ENCODE assay signal across 8 cellular contexts in the genomic region with DNA sequence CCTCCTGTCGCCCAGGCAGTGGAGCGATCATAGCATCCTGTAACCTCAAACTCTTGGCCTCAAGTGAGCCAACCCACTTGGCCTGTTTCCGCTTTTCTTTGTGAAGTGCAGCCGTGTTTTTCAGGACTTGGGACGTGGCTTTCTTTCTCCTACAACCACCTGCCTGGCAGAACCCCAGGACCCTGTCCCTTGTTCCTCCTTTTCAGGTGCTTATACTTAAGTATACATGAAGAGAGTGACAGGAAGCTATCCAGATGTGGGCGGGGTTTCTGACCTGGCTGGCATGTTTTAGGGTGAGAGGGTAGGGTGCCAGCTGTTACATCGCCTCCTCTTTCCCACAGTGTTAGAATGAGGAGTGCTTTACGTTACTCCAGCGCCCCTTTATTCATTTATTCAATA. TPM values are rescaled to one million over a fixed set of nuclear protein-coding genes. Genes with fewer than 3 reads are reported as not detected.
A peak's percentile ranks its signal among the peaks of the same experiment; 100 is the strongest.
DNase-seq lines count a peak whose midpoint lies in the region; ATAC-seq and TF ChIP-seq lines count a peak whose summit lies in the region.

No MANE protein-coding gene starts in this region.

- peak overlapping the region in 1 of 7 donors; percentile 41 for H3K4me3 Mint-ChIP-seq in CD8-positive, alpha-beta memory T cell

- POLR2A ChIA-PET in CD8-positive, alpha-beta memory T cell (lab: Charles Lee) = interaction anchor here (1.2 kb wide), 1 partner anchor 49 kb away, joined by 7 read pairs; the partner anchor contains the start of genes ZNF10 and ZNF891

- H3K36me3 Mint-ChIP-seq in CD8-positive, alpha-beta memory T cell = peaks cover 30 to 64% (median 58%) of the 10 kb centered on the region in 3 donors

- H3K4me1 ChIP-seq in CD8-positive, alpha-beta memory T cell (ENCODE audit: insufficient read depth, low read length) = peaks cover 18% of the 10 kb centered on the region
- peaks cover 13 to 18% of the 10 kb centered on the region in 2 experiments for H3K4me1 ChIP-seq in neutrophil (ENCODE audit: control insufficient read depth in 1 of 2, insufficient read depth in 1 of 2, low read depth in 1 of 2, low read length in 1 of 2)

- no peak for ATAC-seq in GM18868 (IDR thresholded peaks at IDR 0.05; ENCODE audit: unreplicated experiment)
- no peak for ATAC-seq in HG03354 (IDR thresholded peaks at IDR 0.05; ENCODE audit: poor library complexity, severe bottlenecking, unreplicated experiment)

- CTCF ChIA-PET in CD8-positive, alpha-beta memory T cell (lab: Charles Lee) = interaction anchor here (1.2 to 2.5 kb wide), 2 partner anchors 49 to 100 kb away, joined by 5 to 12 read pairs; partner anchors contain the start of genes ZNF10, ZNF268 and ZNF891

- no peaks in the 10 kb centered on the region for H3K27me3 Mint-ChIP-seq in CD8-positive, alpha-beta memory T cell

- peak overlapping the region; percentile 69 for H3K4me3 ChIP-seq in CD8-positive, alpha-beta memory T cell (ENCODE audit: low read length)
- H3K4me3 ChIP-seq in NB4 (ENCODE audit: low read depth, low read length) (peak overlapping the region; percentile 69), epithelial cell of esophagus (ENCODE audit: low read length) (peak overlapping the region; percentile 88), neutrophil (ENCODE audit: low read depth in 1 of 2, low read length in 1 of 2) (peak overlapping the region; percentile 89 to 98)

- peaks cover 11 to 19% (median 17%) of the 10 kb centered on the region in 3 donors for H3K4me1 Mint-ChIP-seq in CD8-positive, alpha-beta memory T cell

- H3K9me3 ChIP-seq in CD8-positive, alpha-beta memory T cell (ENCODE audit: low read length) = peaks cover 59% of the 10 kb centered on the region
- H3K9me3 ChIP-seq in neutrophil = peaks cover 48% of the 10 kb centered on the region

- TF ChIP-seq CTCF in NB4 (IDR thresholded peaks at IDR 0.05; ENCODE audit: low read depth, low read length) (no peak), epithelial cell of esophagus (IDR thresholded peaks at IDR 0.05; ENCODE audit: insufficient read depth, low read depth, low read length, missing control alignments) (no peak), neutrophil (IDR thresholded peaks at IDR 0.05) (no peak)

- H3K27ac ChIP-seq in CD8-positive, alpha-beta memory T cell (ENCODE audit: low read depth, low read length) = peak overlapping the region; percentile 44
- peak overlapping the region; percentile 90 for H3K27ac ChIP-seq in neutrophil

- H3K27ac Mint-ChIP-seq in CD8-positive, alpha-beta memory T cell = peak overlapping the region in 3 of 8 donors; percentile 34 to 79 (median 52)

- no peak for TF ChIP-seq POLR2A in NB4 (IDR thresholded peaks at IDR 0.05; ENCODE audit: extremely low read depth, insufficient read length)

- DNase-seq in CD8-positive, alpha-beta memory T cell = no peak
- DNase-seq in NB4 (ENCODE audit: low read depth) = peak; percentile 36
- no peak for DNase-seq in epithelial cell of esophagus (ENCODE audit: low read depth)
- DNase-seq in NCI-H2196 (lab: John Stamatoyannopoulos, UW; ENCODE audit: unreplicated experiment) = no peak
- no peak for DNase-seq in NCI-H226

- no peaks in the 10 kb centered on the region for H3K27me3 ChIP-seq in CD8-positive, alpha-beta memory T cell (ENCODE audit: insufficient read depth, low read length, poor library complexity, severe bottlenecking)
- H3K27me3 ChIP-seq in neutrophil = no peaks in the 10 kb centered on the region

- peaks cover 34% of the 10 kb centered on the region for H3K36me3 ChIP-seq in CD8-positive, alpha-beta memory T cell (ENCODE audit: insufficient read depth, low read length)
- peaks cover 29% of the 10 kb centered on the region for H3K36me3 ChIP-seq in neutrophil

- H3K9me3 Mint-ChIP-seq in CD8-positive, alpha-beta memory T cell = peaks cover 47 to 75% (median 74%) of the 10 kb centered on the region in 5 donors

RNA-seq across cellular contexts. Expression of gene ZNF140, which starts 0.7 kb away (rescaled TPM):
- total RNA-seq in CD8-positive, alpha-beta memory T cell = 10 to 100 TPM; 13.5 to 14.8 TPM
- polyA plus RNA-seq in CD8-positive, alpha-beta memory T cell = 21.3 TPM

RNA-seq across cellular contexts. Expression of gene ZNF84, which starts 44.1 kb away (rescaled TPM):
- total RNA-seq in CD8-positive, alpha-beta memory T cell = 10 to 100 TPM; 15.2 to 16.5 TPM
- polyA plus RNA-seq in CD8-positive, alpha-beta memory T cell = 18.8 TPM

RNA-seq across cellular contexts. Expression of gene ZNF891, which starts 48.7 kb away (rescaled TPM):
- total RNA-seq in CD8-positive, alpha-beta memory T cell = 1 to 10 TPM; 2.0 to 2.1 TPM
- polyA plus RNA-seq in CD8-positive, alpha-beta memory T cell = 0.69 TPM

RNA-seq across cellular contexts. Expression of gene ZNF10, which starts 49.0 kb away (rescaled TPM):
- 1 to 10 TPM; 4.5 to 5.6 TPM for total RNA-seq in CD8-positive, alpha-beta memory T cell
- 13.6 TPM for polyA plus RNA-seq in CD8-positive, alpha-beta memory T cell
